In genomic region chr20:31476313-31476623, GRCh38 we compare ENCODE assay signal across 1 cellular context.
TF ChIP-seq lines count a peak whose summit lies in the region.

No MANE protein-coding gene starts in this region.

TF ChIP-seq in SK-N-SH, 30 proteins besides CTCF, POLR2A, EP300 and RAD21 (continued from another document):
- peak; percentile 59 for TF ChIP-seq NFIC (IDR thresholded peaks at IDR 0.05; ENCODE audit: borderline replicate concordance)
